In genomic region chr16:64751906-64752305, GRCh38 we compare ENCODE assay signal across 1 cellular context.
TF ChIP-seq lines count a peak whose summit lies in the region.

No MANE protein-coding gene starts in this region.

TF ChIP-seq in SK-N-SH, 30 proteins besides CTCF, POLR2A, EP300 and RAD21 (continued from another document):
- TF ChIP-seq REST (IDR thresholded peaks at IDR 0.05; ENCODE audit: low read depth, low read length) (no peak), FOXM1 (IDR thresholded peaks at IDR 0.05; ENCODE audit: low read depth) (peak; percentile 83; the same call in 1 of the 2 replicates), MXI1 (IDR thresholded peaks at IDR 0.05; ENCODE audit: low read depth, low read length) (no peak), USF2 (IDR thresholded peaks at IDR 0.05; ENCODE audit: borderline replicate concordance, low read depth, low read length) (no peak), ZBTB33 (IDR thresholded peaks at IDR 0.05; ENCODE audit: borderline replicate concordance, low read depth) (peak; percentile 71; the same call in 1 of the 2 replicates), USF1 (IDR thresholded peaks at IDR 0.05; ENCODE audit: borderline replicate concordance, low read depth) (no peak), TCF12 (IDR thresholded peaks at IDR 0.05) (peak; percentile 95), FOSL2 (IDR thresholded peaks at IDR 0.05; ENCODE audit: borderline replicate concordance, low read depth) (peak; percentile 55; the same call in 1 of the 2 replicates), RFX5 (IDR thresholded peaks at IDR 0.05; ENCODE audit: low read length) (no peak), NRF1 (IDR thresholded peaks at IDR 0.05; ENCODE audit: low read depth, low read length) (no peak), POLR2AphosphoS5 (IDR thresholded peaks at IDR 0.05; ENCODE audit: low read depth, low read length) (peak; percentile 62; the same call in 1 of the 2 replicates)
TF ChIP-seq in SK-N-SH: peak in this region for 11.
